13 cellular contexts compared by ENCODE assay signal in genomic region chr17:6557040-6557438, GRCh38. TPM values are rescaled to one million over a fixed set of nuclear protein-coding genes. Genes with fewer than 3 reads are reported as not detected.
DNase-seq lines count a peak whose midpoint lies in the region; ATAC-seq and TF ChIP-seq lines count a peak whose summit lies in the region.
"Had no signal": no experiment of that assay in that cellular context is flagged by ENCODE, and none has a peak within 500 bp of the region (broad histone marks: within the 10 kb centered on the region; RNA-seq: fewer than 3 reads in every experiment).

No MANE protein-coding gene starts in this region.

- peak overlapping the region; percentile 37 for H3K9ac ChIP-seq in iPS-15b (ENCODE audit: low read depth, low read length)
- H3K9ac ChIP-seq in SK-N-SH = no peak overlapping the region

- no peaks in the 10 kb centered on the region for H3K9me3 Mint-ChIP-seq in activated B cell treated with CpG ODN at 0.5 μM for 24 hours
- H3K9me3 Mint-ChIP-seq: activated naive CD8-positive, alpha-beta T cell treated with anti-CD3 and anti-CD28 coated beads, Interleukin-2, amount 50 U/mL, for 24 hours; stimulated activated naive CD8-positive, alpha-beta T cell treated with anti-CD3 and anti-CD28 coated beads, Interleukin-15, amount 100 ng/mL, for 72 hours had no signal

- no peaks in the 10 kb centered on the region for H3K79me2 ChIP-seq in SK-N-SH (ENCODE audit: insufficient read depth)

- H3K27ac ChIP-seq in prostate gland (peak overlapping the region; percentile 67 to 77), SK-N-SH (ENCODE audit: low read depth in 2 of 2, low read length in 1 of 2) (no peak overlapping the region)
- H3K27ac ChIP-seq: SK-N-MC had no signal

- TF ChIP-seq CTCF in activated B cell treated with CpG ODN at 0.5 μM for 24 hours (IDR thresholded peaks at IDR 0.05) = no peak
- no peak for TF ChIP-seq CTCF in prostate gland (IDR thresholded peaks at IDR 0.05)
- no peak for TF ChIP-seq CTCF in SK-N-SH (IDR thresholded peaks at IDR 0.05)

- CTCF ChIA-PET in activated B cell treated with CpG ODN at 0.5 μM for 24 hours (lab: Charles Lee) = interaction anchor here (0.7 kb wide), 1 partner anchor 8 kb away, joined by 3 read pairs; no protein-coding TSS in a partner anchor
- CTCF ChIA-PET in SK-N-SH (lab: Yijun Ruan, JAX) = no interaction called here

- no peak for TF ChIP-seq POLR2A in prostate gland (IDR thresholded peaks at IDR 0.05)

- intact Hi-C loops in activated B cell treated with CpG ODN at 0.5 μM for 24 hours (cut with micrococcal nuclease) (no loop called here), prostate gland (cut with DNase I) (no loop called here)

- no peak for TF ChIP-seq EP300 in SK-N-SH (IDR thresholded peaks at IDR 0.05; ENCODE audit: borderline replicate concordance in 1 of 2, low read depth in 1 of 2, low read length in 1 of 2)

- H3K27ac Mint-ChIP-seq in activated B cell treated with CpG ODN at 0.5 μM for 24 hours = no peak overlapping the region
- H3K27ac Mint-ChIP-seq: activated naive CD8-positive, alpha-beta T cell treated with anti-CD3 and anti-CD28 coated beads, Interleukin-2, amount 50 U/mL, for 24 hours had no signal

- peaks cover 6% of the 10 kb centered on the region for H3F3A ChIP-seq in SK-N-SH (replicated peaks; ENCODE audit: insufficient read depth)

- H3K4me3 Mint-ChIP-seq in activated B cell treated with CpG ODN at 0.5 μM for 24 hours = peak overlapping the region; percentile 50
- H3K4me3 Mint-ChIP-seq: activated naive CD8-positive, alpha-beta T cell treated with anti-CD3 and anti-CD28 coated beads, Interleukin-2, amount 50 U/mL, for 24 hours had no signal

- no peak for TF ChIP-seq RAD21 in SK-N-SH (IDR thresholded peaks at IDR 0.05; ENCODE audit: low read length)

- POLR2A ChIA-PET in activated B cell treated with CpG ODN at 0.5 μM for 24 hours (lab: Charles Lee) = no interaction called here
- POLR2A ChIA-PET in SK-N-SH (lab: Yijun Ruan, JAX) = no interaction called here

- peak overlapping the region; percentile 50 for H3K4me3 ChIP-seq in H7 (ENCODE audit: insufficient read depth, low read depth, low read length)
- peak overlapping the region; percentile 58 for H3K4me3 ChIP-seq in iPS-15b (ENCODE audit: low read depth, low read length)
- H3K4me3 ChIP-seq in prostate gland = peak overlapping the region; percentile 64 to 71
- no peak overlapping the region for H3K4me3 ChIP-seq in SK-N-SH (ENCODE audit: low read depth in 2 of 2, low read length in 1 of 2)
- H3K4me3 ChIP-seq: SK-N-MC had no signal

- H2AFZ ChIP-seq in SK-N-SH (ENCODE audit: low read depth) = no peak overlapping the region

- H3K27me3 ChIP-seq in H7 (ENCODE audit: control insufficient read depth, insufficient read depth, low read length) (peaks cover 43% of the 10 kb centered on the region), iPS-15b (ENCODE audit: control insufficient read depth, insufficient read depth, low read length) (peaks cover 38% of the 10 kb centered on the region), prostate gland (replicated peaks; ENCODE audit: insufficient read depth) (no peaks in the 10 kb centered on the region), SK-N-SH (ENCODE audit: insufficient read depth) (no peaks in the 10 kb centered on the region)

- peaks cover 52% of the 10 kb centered on the region for H3K27me3 Mint-ChIP-seq in activated B cell treated with CpG ODN at 0.5 μM for 24 hours

- H3K4me1 ChIP-seq in iPS-15b (ENCODE audit: control insufficient read depth, insufficient read depth, low read length) (peaks cover 5% of the 10 kb centered on the region), prostate gland (replicated peaks) (peaks cover 3% of the 10 kb centered on the region), SK-N-SH (ENCODE audit: control insufficient read depth in 1 of 2, insufficient read depth in 2 of 2, low read depth in 1 of 2, low read length in 1 of 2) (peaks cover 0 to 9% of the 10 kb centered on the region in 2 experiments; a peak in 1 of 4 replicates)

- no peaks in the 10 kb centered on the region for H4K20me1 ChIP-seq in SK-N-SH (ENCODE audit: insufficient read depth)

- no peaks in the 10 kb centered on the region for H3K9me2 ChIP-seq in SK-N-SH

- H3K9me3 ChIP-seq in iPS-15b (ENCODE audit: control insufficient read depth, insufficient read depth, low read length) (no peaks in the 10 kb centered on the region), prostate gland (no peaks in the 10 kb centered on the region), SK-N-SH (no peaks in the 10 kb centered on the region)

- no peaks in the 10 kb centered on the region for H3K36me3 Mint-ChIP-seq in activated B cell treated with CpG ODN at 0.5 μM for 24 hours (ENCODE audit: low read depth)

- no peak for ATAC-seq in activated B cell treated with CpG ODN at 0.5 μM for 24 hours (ENCODE audit: low read depth)
- ATAC-seq: activated naive CD8-positive, alpha-beta T cell treated with anti-CD3 and anti-CD28 coated beads, Interleukin-2, amount 50 U/mL, for 24 hours; stimulated activated naive CD8-positive, alpha-beta T cell treated with anti-CD3 and anti-CD28 coated beads, Interleukin-15, amount 100 ng/mL, for 72 hours had no signal

- H3K4me1 Mint-ChIP-seq in activated B cell treated with CpG ODN at 0.5 μM for 24 hours = peaks cover 16% of the 10 kb centered on the region

- WGBS in prostate gland = 39% methylated on average over 9 of the region's 9 CpGs
- WGBS in SK-N-SH (ENCODE audit: low lambda C conversion rate) = 69% methylated on average over 5 of the region's 9 CpGs

- H3K36me3 ChIP-seq in H7 (replicated peaks; ENCODE audit: control insufficient read depth, insufficient read depth, low read length) = no peaks in the 10 kb centered on the region
- H3K36me3 ChIP-seq in iPS-15b (ENCODE audit: control insufficient read depth, insufficient read depth, low read length) = no peaks in the 10 kb centered on the region
- no peaks in the 10 kb centered on the region for H3K36me3 ChIP-seq in prostate gland
- H3K36me3 ChIP-seq in SK-N-SH (replicated peaks in 1 of 2; ENCODE audit: control insufficient read depth in 1 of 2, insufficient read depth in 2 of 2, low read length in 1 of 2) = no peaks in the 10 kb centered on the region

- H3K4me2 ChIP-seq in SK-N-SH = no peak overlapping the region

- DNase-seq in H7 (no peak), activated B cell treated with CpG ODN at 0.5 μM for 24 hours (no peak), prostate gland (ENCODE audit: low spot score) (no peak), COLO829 (ENCODE audit: low spot score) (no peak), SK-N-SH (no peak), AG08396 (ENCODE audit: low spot score) (no peak), NCI-H526 treated with DMSO at 0.1 percent for 48 hours (lab: John Stamatoyannopoulos, UW) (no peak)
- DNase-seq: activated naive CD8-positive, alpha-beta T cell treated with anti-CD3 and anti-CD28 coated beads, Interleukin-2, amount 50 U/mL, for 24 hours; DMS 273 treated with DMSO at 0.1 percent for 48 hours; NCI-H524; stimulated activated naive CD8-positive, alpha-beta T cell treated with anti-CD3 and anti-CD28 coated beads, Interleukin-15, amount 100 ng/mL, for 72 hours had no signal

TF ChIP-seq in SK-N-SH, 30 proteins besides CTCF, POLR2A, EP300 and RAD21 (continues in another document):
- TF ChIP-seq USF1 (IDR thresholded peaks at IDR 0.05; ENCODE audit: borderline replicate concordance, low read depth) = no peak
- no peak for TF ChIP-seq RXRA (IDR thresholded peaks at IDR 0.05; ENCODE audit: borderline replicate concordance, low read depth)
- no peak for TF ChIP-seq SMC3 (IDR thresholded peaks at IDR 0.05; ENCODE audit: low read depth, low read length)
- no peak for TF ChIP-seq RCOR1 (IDR thresholded peaks at IDR 0.05; ENCODE audit: low read length)
- TF ChIP-seq TAF1 (IDR thresholded peaks at IDR 0.05; ENCODE audit: borderline replicate concordance, low read depth, low read length) = no peak
- no peak for TF ChIP-seq TEAD4 (IDR thresholded peaks at IDR 0.05; ENCODE audit: borderline replicate concordance, insufficient read depth)
- TF ChIP-seq YY1 (IDR thresholded peaks at IDR 0.05; ENCODE audit: low read depth) = no peak
- no peak for TF ChIP-seq JUND (IDR thresholded peaks at IDR 0.05)
- no peak for TF ChIP-seq NRF1 (IDR thresholded peaks at IDR 0.05; ENCODE audit: low read depth, low read length)
- TF ChIP-seq EZH2phosphoT487 (IDR thresholded peaks at IDR 0.05; ENCODE audit: borderline replicate concordance, low read depth) = no peak
- TF ChIP-seq MAX (IDR thresholded peaks at IDR 0.05; ENCODE audit: low read depth) = no peak
- TF ChIP-seq GATA2 (CRISPR knock-in tag; IDR thresholded peaks at IDR 0.05) = no peak
- no peak for TF ChIP-seq USF2 (IDR thresholded peaks at IDR 0.05; ENCODE audit: borderline replicate concordance, low read depth, low read length)

RNA-seq across cellular contexts. Expression of gene PITPNM3, which starts 0.7 kb away (rescaled TPM):
- 0.97 and 2.8 TPM in 2 replicates for total RNA-seq in H7 (2014; rRNA removed; shearing (Covaris generic))
- 0.69 and 1.1 TPM in 2 replicates for total RNA-seq in activated B cell treated with CpG ODN at 0.5 μM for 24 hours
- 1 to 10 TPM; 5.3 to 7.9 TPM for total RNA-seq in prostate gland
- 0.82 and 0.86 TPM in 2 replicates for polyA plus RNA-seq in SK-N-SH (2012; rRNA removed)
- 0.33 and 0.52 TPM in 2 replicates for polyA plus RNA-seq in SK-N-SH (2012; cell fraction: cytosol; rRNA removed)
- 3.1 and 3.5 TPM in 2 replicates for polyA plus RNA-seq in SK-N-SH (2012; cell fraction: nucleus; rRNA removed)

Comparison
In these comparisons a context has a peak if more than half of its experiments do, and no peak if none do; other contexts are left out.
1. H3K4me3 ChIP-seq: peak in H7 (single experiment), iPS-15b (single experiment) and prostate gland (2 of 2); none in SK-N-SH (0 of 2).
2. H3K27ac ChIP-seq: peak in prostate gland (2 of 2); none in SK-N-SH (0 of 2).